Comparison of ENCODE assay signal across 1 cellular context in genomic region chr1:219173758-219174671, GRCh38.
A peak's percentile ranks its signal among the peaks of the same experiment; 100 is the strongest.
TF ChIP-seq lines count a peak whose summit lies in the region.

TSS of gene LYPLAL1 (plus strand) at chr1:219173878. CDS start at chr1:219173891, 13 bp downstream.

TF ChIP-seq in HepG2, 621 proteins besides CTCF, POLR2A, EP300 and RAD21 (continued from another document and continues in another):
- peak; percentile 93 for TF ChIP-seq ZBED4 (CRISPR knock-in tag; IDR thresholded peaks at IDR 0.05; ENCODE audit: borderline replicate concordance)
- TF ChIP-seq ZNF564 (CRISPR knock-in tag; IDR thresholded peaks at IDR 0.05), result no peak
- TF ChIP-seq SATB2 (CRISPR knock-in tag; IDR thresholded peaks at IDR 0.05), result no peak
- peak; percentile 85; the same call in 1 of the 2 replicates for TF ChIP-seq ZNF337 (CRISPR knock-in tag; IDR thresholded peaks at IDR 0.05; ENCODE audit: borderline replicate concordance, low read depth)
- no peak; the same call in 1 of the 2 replicates for TF ChIP-seq ZNF557 (CRISPR knock-in tag; IDR thresholded peaks at IDR 0.05)
- peak; percentile 45; the same call in 1 of the 2 replicates for TF ChIP-seq SP5 (CRISPR knock-in tag; IDR thresholded peaks at IDR 0.05; ENCODE audit: borderline replicate concordance, low read depth)
- no peak for TF ChIP-seq ZC3H13 (CRISPR knock-in tag; IDR thresholded peaks at IDR 0.05)
- TF ChIP-seq CREM (IDR thresholded peaks at IDR 0.05), result peak; percentile 19; the same call in 1 of the 2 replicates
- TF ChIP-seq CREM (CRISPR knock-in tag; IDR thresholded peaks at IDR 0.05), result no peak
- TF ChIP-seq MEIS2 (CRISPR knock-in tag; IDR thresholded peaks at IDR 0.05), result peak; percentile 85; the same call in 1 of the 2 replicates
- TF ChIP-seq MAFF (IDR thresholded peaks at IDR 0.05; ENCODE audit: low read depth, low read length), result no peak
- no peak for TF ChIP-seq CBX2 (IDR thresholded peaks at IDR 0.05; ENCODE audit: low read depth, low read length)
- TF ChIP-seq CBX2 (CRISPR knock-in tag; IDR thresholded peaks at IDR 0.05; ENCODE audit: low read depth), result no peak
- TF ChIP-seq NFE2 (CRISPR knock-in tag; IDR thresholded peaks at IDR 0.05), result no peak
- TF ChIP-seq MXI1 (IDR thresholded peaks at IDR 0.05; ENCODE audit: borderline replicate concordance, low read depth, low read length), result peak; percentile 64; the same call in 1 of the 3 replicates
- TF ChIP-seq HINFP (CRISPR knock-in tag; IDR thresholded peaks at IDR 0.05; ENCODE audit: low read depth), result 0 out of 2 replicates have a peak, but pooled peaks have one; percentile 26
- TF ChIP-seq ZNF776 (CRISPR knock-in tag; IDR thresholded peaks at IDR 0.05), result peak; percentile 83; the same call in 1 of the 2 replicates
- TF ChIP-seq CREB1 (IDR thresholded peaks at IDR 0.05), result peak; percentile 52
- TF ChIP-seq CREB1 (CRISPR knock-in tag; IDR thresholded peaks at IDR 0.05), result no peak
- TF ChIP-seq ZNF136 (CRISPR knock-in tag; IDR thresholded peaks at IDR 0.05; ENCODE audit: low read depth), result 0 out of 2 replicates have a peak, but pooled peaks have one; percentile 57
- TF ChIP-seq ZNF713 (CRISPR knock-in tag; IDR thresholded peaks at IDR 0.05), result no peak
- TF ChIP-seq ZNF143 (CRISPR knock-in tag; IDR thresholded peaks at IDR 0.05), result 0 out of 2 replicates have a peak, but pooled peaks have one; percentile 39
- peak; percentile 81 for TF ChIP-seq SAP130 (CRISPR knock-in tag; IDR thresholded peaks at IDR 0.05; ENCODE audit: low read depth)
- TF ChIP-seq FUBP1 (CRISPR knock-in tag; IDR thresholded peaks at IDR 0.05; ENCODE audit: borderline replicate concordance), result no peak
- TF ChIP-seq ZFY (CRISPR knock-in tag; IDR thresholded peaks at IDR 0.05), result peak; percentile 96
- TF ChIP-seq DMAP1 (CRISPR knock-in tag; IDR thresholded peaks at IDR 0.05), result peak; percentile 89
- TF ChIP-seq ZNF574 (CRISPR knock-in tag; IDR thresholded peaks at IDR 0.05), result peak; percentile 82
- TF ChIP-seq ZNF709 (CRISPR knock-in tag; IDR thresholded peaks at IDR 0.05), result peak; percentile 75
- TF ChIP-seq NCOA5 (CRISPR knock-in tag; IDR thresholded peaks at IDR 0.05), result no peak
- no peak for TF ChIP-seq SMAD1 (CRISPR knock-in tag; IDR thresholded peaks at IDR 0.05; ENCODE audit: borderline replicate concordance, low read depth)
- TF ChIP-seq PRDM10 (CRISPR knock-in tag; IDR thresholded peaks at IDR 0.05; ENCODE audit: low read depth), result no peak
- no peak for TF ChIP-seq TMF1 (CRISPR knock-in tag; IDR thresholded peaks at IDR 0.05; ENCODE audit: low read depth)
- 0 out of 2 replicates have a peak, but pooled peaks have one; percentile 46 for TF ChIP-seq MXD3 (CRISPR knock-in tag; IDR thresholded peaks at IDR 0.05)
- no peak for TF ChIP-seq GLMP (CRISPR knock-in tag; IDR thresholded peaks at IDR 0.05; ENCODE audit: borderline replicate concordance)
- peak; percentile 86; the same call in 1 of the 2 replicates for TF ChIP-seq ZFP91 (CRISPR knock-in tag; IDR thresholded peaks at IDR 0.05; ENCODE audit: borderline replicate concordance)
- TF ChIP-seq HDAC6 (IDR thresholded peaks at IDR 0.05; ENCODE audit: low read depth, low read length), result no peak
- TF ChIP-seq NFKBIZ (CRISPR knock-in tag; IDR thresholded peaks at IDR 0.05), result no peak
- TF ChIP-seq ZNF800 (CRISPR knock-in tag; IDR thresholded peaks at IDR 0.05), result no peak
- TF ChIP-seq NFIB (CRISPR knock-in tag; IDR thresholded peaks at IDR 0.05; ENCODE audit: borderline replicate concordance), result no peak
- peak; percentile 37; the same call in 1 of the 2 replicates for TF ChIP-seq ZNF441 (CRISPR knock-in tag; IDR thresholded peaks at IDR 0.05; ENCODE audit: borderline replicate concordance)
- TF ChIP-seq PHF20 (CRISPR knock-in tag; IDR thresholded peaks at IDR 0.05), result peak; percentile 81
- TF ChIP-seq TBP (CRISPR knock-in tag; IDR thresholded peaks at IDR 0.05), result 0 out of 2 replicates have a peak, but pooled peaks have one; percentile 31
- peak; percentile 95 for TF ChIP-seq TEAD3 (CRISPR knock-in tag; optimal IDR thresholded peaks at IDR 0.05; ENCODE audit: borderline replicate concordance)
- TF ChIP-seq ZNF615 (CRISPR knock-in tag; IDR thresholded peaks at IDR 0.05; ENCODE audit: borderline replicate concordance), result no peak
- TF ChIP-seq ZBTB1 (CRISPR knock-in tag; IDR thresholded peaks at IDR 0.05; ENCODE audit: borderline replicate concordance), result no peak
- TF ChIP-seq ZNF44 (CRISPR knock-in tag; IDR thresholded peaks at IDR 0.05), result peak; percentile 49; the same call in 1 of the 2 replicates
